In the genomic region with DNA sequence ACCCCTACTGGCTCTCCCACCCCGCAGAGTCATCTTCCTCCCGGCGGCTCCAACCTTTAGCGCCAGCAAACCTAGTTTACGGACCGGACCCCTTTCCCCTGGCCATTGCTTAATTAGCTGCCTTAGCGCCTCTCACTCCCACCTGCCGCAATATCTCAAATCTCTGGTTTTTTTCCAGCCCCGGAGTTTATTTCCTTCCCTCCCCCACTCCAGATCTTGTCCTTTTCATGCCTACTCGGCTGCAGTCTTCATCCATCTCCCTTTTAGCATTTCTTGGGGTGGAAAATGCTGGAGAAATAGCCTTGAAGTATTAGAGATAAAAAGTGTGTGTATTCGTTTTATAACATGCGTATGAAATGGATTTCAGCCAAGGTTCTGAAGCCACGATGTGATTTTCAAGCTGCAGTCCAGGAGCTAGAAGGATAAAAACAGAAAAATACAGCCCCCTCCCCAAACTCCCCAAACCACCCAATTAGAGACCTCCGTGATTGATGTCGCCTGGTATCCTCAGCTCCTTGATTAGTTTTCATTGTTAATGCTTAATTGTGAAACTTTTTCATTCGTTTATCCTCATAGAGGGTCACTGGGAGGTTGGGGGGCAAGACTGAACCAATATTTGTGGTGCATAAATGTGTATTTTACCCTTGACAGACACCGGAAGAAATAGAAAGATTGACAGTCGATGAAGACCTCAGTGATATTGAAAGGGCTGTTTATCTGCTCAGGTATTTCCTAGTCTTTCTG, we compare ENCODE assay signal across 9 cellular contexts. TPM values are rescaled to one million over a fixed set of nuclear protein-coding genes. Genes with fewer than 3 reads are reported as not detected.
DNase-seq lines count a peak whose midpoint lies in the region; ATAC-seq and TF ChIP-seq lines count a peak whose summit lies in the region.
"Had no signal": no experiment of that assay in that cellular context is flagged by ENCODE, and none has a peak within 500 bp of the region (broad histone marks: within the 10 kb centered on the region; RNA-seq: fewer than 3 reads in every experiment).

No MANE protein-coding gene starts in this region.

- ATAC-seq in CD4-positive, CD25-positive, alpha-beta regulatory T cell (ENCODE audit: low read depth in 2 of 2), result no peak

- H3K4me3 ChIP-seq in CD4-positive, CD25-positive, alpha-beta regulatory T cell (ENCODE audit: low read depth, low read length), result no peak overlapping the region
- peak overlapping the region; percentile 84 for H3K4me3 ChIP-seq in coronary artery

- H3K9me3 Mint-ChIP-seq in CD4-positive, CD25-positive, alpha-beta regulatory T cell, result no peaks in the 10 kb centered on the region
- H3K9me3 Mint-ChIP-seq in IgD-negative memory B cell, result no peaks in the 10 kb centered on the region
- H3K9me3 Mint-ChIP-seq in nephron, result no peaks in the 10 kb centered on the region

- no peaks in the 10 kb centered on the region for H3K9me3 ChIP-seq in CD4-positive, CD25-positive, alpha-beta regulatory T cell (ENCODE audit: control insufficient read depth in 2 of 2, low read length in 2 of 2)
- H3K9me3 ChIP-seq: neutrophil had no signal

- peak overlapping the region; percentile 75 to 92 (median 82) for H3K4me3 Mint-ChIP-seq in CD4-positive, CD25-positive, alpha-beta regulatory T cell
- peak overlapping the region; percentile 68 to 91 (median 82) for H3K4me3 Mint-ChIP-seq in IgD-negative memory B cell
- peak overlapping the region; percentile 82 to 88 (median 85) for H3K4me3 Mint-ChIP-seq in nephron

- no peak overlapping the region for H3K27ac ChIP-seq in CD4-positive, CD25-positive, alpha-beta regulatory T cell (ENCODE audit: insufficient read depth, low read length, poor library complexity, severe bottlenecking)
- H3K27ac ChIP-seq in coronary artery, result no peak overlapping the region
- H3K27ac ChIP-seq: neutrophil had no signal

- in situ Hi-C loops in GM13976 (cut with MboI; ENCODE audit: low sequenced_read_pairs, unreplicated experiment), result no loop called here

- H3K4me1 ChIP-seq in CD4-positive, CD25-positive, alpha-beta regulatory T cell (ENCODE audit: control insufficient read depth, insufficient read depth, low read length, poor library complexity, severe bottlenecking), result peaks cover 20% of the 10 kb centered on the region

- TF ChIP-seq CTCF in coronary artery (IDR thresholded peaks at IDR 0.05) (no peak), nephron (IDR thresholded peaks at IDR 0.05; ENCODE audit: unreplicated experiment in 3 of 3) (no peak), GM13976 (IDR thresholded peaks at IDR 0.05; ENCODE audit: borderline replicate concordance, control extremely low read depth, extremely low read depth, insufficient read depth, missing control alignments) (no peak)

- H3K27me3 ChIP-seq in CD4-positive, CD25-positive, alpha-beta regulatory T cell (ENCODE audit: control insufficient read depth, insufficient read depth, low read length), result peaks cover 36% of the 10 kb centered on the region

- no peaks in the 10 kb centered on the region for H3K36me3 Mint-ChIP-seq in CD4-positive, CD25-positive, alpha-beta regulatory T cell
- H3K36me3 Mint-ChIP-seq in IgD-negative memory B cell (no peaks in the 10 kb centered on the region), nephron (ENCODE audit: low read depth) (no peaks in the 10 kb centered on the region)

- no peaks in the 10 kb centered on the region for H3K36me3 ChIP-seq in CD4-positive, CD25-positive, alpha-beta regulatory T cell (ENCODE audit: control insufficient read depth, insufficient read depth, low read length)
- H3K36me3 ChIP-seq: neutrophil had no signal

- H3K27me3 Mint-ChIP-seq in CD4-positive, CD25-positive, alpha-beta regulatory T cell, result peaks cover 71% of the 10 kb centered on the region
- H3K27me3 Mint-ChIP-seq in IgD-negative memory B cell, result peaks cover 43% of the 10 kb centered on the region
- H3K27me3 Mint-ChIP-seq in nephron (ENCODE audit: low read depth), result peaks cover 88% of the 10 kb centered on the region

- DNase-seq in CD4-positive, CD25-positive, alpha-beta regulatory T cell, result no peak
- DNase-seq in coronary artery (ENCODE audit: low spot score) (no peak), GM13976 (ENCODE audit: low spot score) (no peak), CD1c-positive myeloid dendritic cell (ENCODE audit: extremely low spot score) (no peak), NCI-H1694 (lab: John Stamatoyannopoulos, UW) (no peak), NCI-H146 treated with DMSO at 0.1 percent for 48 hours (lab: John Stamatoyannopoulos, UW; ENCODE audit: unreplicated experiment) (no peak)

- H3K27ac Mint-ChIP-seq in CD4-positive, CD25-positive, alpha-beta regulatory T cell, result peak overlapping the region in 2 of 3 donors; percentile 1 to 60
- H3K27ac Mint-ChIP-seq in IgD-negative memory B cell (peak overlapping the region in 2 of 3 donors; percentile 19 to 75), nephron (no peak overlapping the region)

- peaks cover 8 to 22% (median 15%) of the 10 kb centered on the region in 4 donors for H3K4me1 Mint-ChIP-seq in CD4-positive, CD25-positive, alpha-beta regulatory T cell
- H3K4me1 Mint-ChIP-seq in IgD-negative memory B cell, result peaks cover 1 to 15% (median 15%) of the 10 kb centered on the region in 3 donors
- peaks cover 7% of the 10 kb centered on the region for H3K4me1 Mint-ChIP-seq in nephron

RNA-seq across cellular contexts. Expression of a gene that starts 1.5 kb away (rescaled TPM):
- 0.15 TPM for total RNA-seq in CD4-positive, CD25-positive, alpha-beta regulatory T cell
- under 1 TPM in 2 of 4 donors, not detected in 2; 0.37 to 0.69 TPM for polyA plus RNA-seq in CD4-positive, CD25-positive, alpha-beta regulatory T cell
- polyA plus RNA-seq in IgD-negative memory B cell, result 0.48 TPM

RNA-seq across cellular contexts. Expression of a gene that starts 46.2 kb away (rescaled TPM):
- total RNA-seq in CD4-positive, CD25-positive, alpha-beta regulatory T cell, result 27.5 TPM
- polyA plus RNA-seq in CD4-positive, CD25-positive, alpha-beta regulatory T cell, result 10 to 100 TPM; 59.1 to 90.9 (median 75.9) TPM
- 108 TPM for polyA plus RNA-seq in IgD-negative memory B cell

Comparison
In these comparisons a context has a peak if more than half of its experiments do, and no peak if none do; other contexts are left out.
1. H3K27ac Mint-ChIP-seq: peak in CD4-positive, CD25-positive, alpha-beta regulatory T cell (2 of 3) and IgD-negative memory B cell (2 of 3); none in nephron (0 of 3).
2. Peak in every context shown above with its lines, with median percentiles within 50 percentile points of each other: H3K4me3 Mint-ChIP-seq.